ENCODE assay signal across 12 cellular contexts in the genomic region with DNA sequence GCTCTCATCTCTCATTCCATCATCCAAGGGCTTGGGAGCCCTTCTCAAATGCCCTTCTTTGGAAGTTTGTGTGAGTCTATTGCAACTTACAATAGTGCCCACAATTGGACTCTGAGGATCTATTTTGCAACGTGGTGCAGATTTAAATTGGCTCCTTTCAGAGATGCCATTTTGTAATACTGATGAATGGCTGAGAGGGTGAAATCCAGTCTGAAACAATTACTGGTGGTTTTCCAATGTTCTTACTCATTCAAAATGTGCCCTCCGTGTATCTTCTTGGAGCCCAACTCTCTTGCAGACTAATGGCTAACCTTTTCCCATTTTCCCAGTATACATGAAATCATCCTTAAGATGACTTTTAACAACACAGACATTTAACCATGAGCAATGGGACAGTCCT. TPM values are rescaled to one million over a fixed set of nuclear protein-coding genes. Genes with fewer than 3 reads are reported as not detected.
DNase-seq lines count a peak whose midpoint lies in the region; ATAC-seq, FAIRE-seq and TF ChIP-seq lines count a peak whose summit lies in the region.
"Had no signal": no experiment of that assay in that cellular context is flagged by ENCODE, and none has a peak within 500 bp of the region (broad histone marks: within the 10 kb centered on the region; RNA-seq: fewer than 3 reads in every experiment).

No MANE protein-coding gene starts in this region.

- no peak overlapping the region for H2AFZ ChIP-seq in keratinocyte (ENCODE audit: control insufficient read depth, low read length)

- peak overlapping the region; percentile 55 for H3K27ac Mint-ChIP-seq in chondrocyte (ENCODE audit: unreplicated experiment)
- H3K27ac Mint-ChIP-seq: IgD-negative memory B cell had no signal

- TF ChIP-seq POLR2A in gastrocnemius medialis (IDR thresholded peaks at IDR 0.05) = no peak

- no peaks in the 10 kb centered on the region for H4K20me1 ChIP-seq in keratinocyte (ENCODE audit: control insufficient read depth, extremely low read depth, insufficient read depth, low read length)

- H3K27ac ChIP-seq in keratinocyte (ENCODE audit: control insufficient read depth, insufficient read depth, low read length) = no peak overlapping the region
- H3K27ac ChIP-seq in gastrocnemius medialis = peak overlapping the region; percentile 48 to 90 (median 75)

- intact Hi-C loops in gastrocnemius medialis (cut with DNase I; ENCODE audit: low total_unique reads) = loop anchor here (10.0 kb wide), 2 partner anchors 306 to 1174 kb away; a partner anchor contains a TSS

- H3K9me3 ChIP-seq in keratinocyte (ENCODE audit: control insufficient read depth, low read depth, low read length) (no peaks in the 10 kb centered on the region), gastrocnemius medialis (no peaks in the 10 kb centered on the region)

- H3K9me3 Mint-ChIP-seq in chondrocyte (ENCODE audit: low read depth) = no peaks in the 10 kb centered on the region

- H3K9ac ChIP-seq in keratinocyte (ENCODE audit: control insufficient read depth, extremely low read depth, insufficient read depth, low read length) = no peak overlapping the region

- peaks cover 73% of the 10 kb centered on the region for H3K4me1 Mint-ChIP-seq in chondrocyte (ENCODE audit: low read depth)

- H3K4me1 ChIP-seq in keratinocyte (ENCODE audit: control insufficient read depth, extremely low read depth, insufficient read depth, low read length) (peaks cover 44% of the 10 kb centered on the region), gastrocnemius medialis (peaks cover 69 to 88% of the 10 kb centered on the region in 2 donors)

- dilution Hi-C loops in keratinocyte (cut with MboI; ENCODE audit: extremely low pct_ligation_motif_present, low sequenced_read_pairs) = loop anchor here (25.0 kb wide), 1 partner anchor 282 kb away; no protein-coding TSS in a partner anchor

- H3K27me3 Mint-ChIP-seq in chondrocyte (ENCODE audit: low read depth) = no peaks in the 10 kb centered on the region

- DNase-seq in AG08395 (ENCODE audit: low spot score) (peak; percentile 21), chondrocyte (ENCODE audit: low spot score) (no peak), keratinocyte (ENCODE audit: low read depth, low spot score) (no peak), gastrocnemius medialis (no peak), NCI-H1092 treated with DMSO at 0.1 percent for 48 hours (lab: John Stamatoyannopoulos, UW) (no peak), activated gamma-delta T cell (lab: John Stamatoyannopoulos, UW) (no peak), DMS153 treated with DMSO at 0.1 percent for 48 hours (lab: John Stamatoyannopoulos, UW; ENCODE audit: unreplicated experiment) (no peak)
- DNase-seq: DND-41, NCI-H2029 treated with DMSO at 0.1 percent for 48 hours, nucleus accumbens had no signal

- H3K4me3 ChIP-seq in keratinocyte (ENCODE audit: control insufficient read depth in 2 of 3, extremely low read depth in 1 of 3, insufficient read depth in 2 of 3, low read depth in 1 of 3, low read length in 3 of 3) = no peak overlapping the region
- H3K4me3 ChIP-seq in gastrocnemius medialis = no peak overlapping the region

- H3K4me2 ChIP-seq in keratinocyte (ENCODE audit: control insufficient read depth, extremely low read depth, insufficient read depth, low read depth, low read length) = peak overlapping the region; percentile 72

- peaks cover 3% of the 10 kb centered on the region for H3K36me3 Mint-ChIP-seq in chondrocyte (ENCODE audit: low read depth)
- H3K36me3 Mint-ChIP-seq: IgD-negative memory B cell had no signal

- H3K4me3 Mint-ChIP-seq in chondrocyte (ENCODE audit: unreplicated experiment) = no peak overlapping the region
- H3K4me3 Mint-ChIP-seq: IgD-negative memory B cell had no signal

- in situ Hi-C loops in gastrocnemius medialis (cut with MboI; ENCODE audit: low sequenced_read_pairs in 4 of 4) = loop anchor here in 1 of 4 donors (25.0 kb wide), 1 partner anchor 957 kb away; no protein-coding TSS in a partner anchor

- no peaks in the 10 kb centered on the region for H3K36me3 ChIP-seq in keratinocyte (ENCODE audit: control insufficient read depth in 2 of 2, extremely low read depth in 1 of 2, insufficient read depth in 2 of 2, low read length in 2 of 2)
- H3K36me3 ChIP-seq in gastrocnemius medialis = no peaks in the 10 kb centered on the region

- peak in 1 of 2 donors; percentile 73 for ATAC-seq in gastrocnemius medialis
- ATAC-seq in HG03097 (IDR thresholded peaks at IDR 0.05; ENCODE audit: low FRiP score, unreplicated experiment) = no peak

- H3K27me3 ChIP-seq in keratinocyte (ENCODE audit: control insufficient read depth, extremely low read depth, insufficient read depth, low read length) (no peaks in the 10 kb centered on the region), gastrocnemius medialis (no peaks in the 10 kb centered on the region)

- H3K79me2 ChIP-seq in keratinocyte (ENCODE audit: control insufficient read depth, insufficient read depth, low read length) = peaks cover 91% of the 10 kb centered on the region

- TF ChIP-seq CTCF in chondrocyte (IDR thresholded peaks at IDR 0.05) (no peak), keratinocyte (optimal IDR thresholded peaks at IDR 0.05 in 1 of 3, IDR thresholded peaks at IDR 0.05 in 1 of 3, conservative IDR thresholded peaks at IDR 0.05 in 1 of 3; ENCODE audit: extremely low read depth in 1 of 3, insufficient read depth in 2 of 3, low read length in 3 of 3) (no peak), gastrocnemius medialis (IDR thresholded peaks at IDR 0.05 in 4 of 5, conservative IDR thresholded peaks at IDR 0.05 in 1 of 5) (no peak)

- no peaks in the 10 kb centered on the region for H3K9me1 ChIP-seq in keratinocyte (ENCODE audit: control insufficient read depth, extremely low read depth, insufficient read depth, low read length)

- peak; percentile 68 for FAIRE-seq in keratinocyte (lab: Jason Lieb, UNC)

RNA-seq across cellular contexts. Expression of a gene that starts 6.1 kb away (rescaled TPM):
- total RNA-seq in chondrocyte = 25.8 to 53.6 TPM (median 33.3 TPM) in 3 replicates
- 6.9 to 9.5 TPM (median 7.8 TPM) in 3 replicates for polyA plus RNA-seq in keratinocyte
- 7.5 TPM for polyA plus RNA-seq in keratinocyte (2011; ENCODE audit: low read depth)
- polyA plus RNA-seq in keratinocyte (2011; cell fraction: cytosol; rRNA removed) = 7.5 and 7.9 TPM in 2 replicates
- 31.0 and 35.9 TPM in 2 replicates for polyA plus RNA-seq in keratinocyte (2011; cell fraction: nucleus; rRNA removed)
- 3.9 and 10.5 TPM in 2 replicates for polyA plus RNA-seq in keratinocyte (2012; ENCODE audit: low replicate concordance)
- 28.3 to 79.5 TPM (median 44.0 TPM) in 3 replicates for polyA minus RNA-seq in keratinocyte
- 18.6 TPM for polyA minus RNA-seq in keratinocyte (2011; cell fraction: cytosol; rRNA and poly(A)+ RNA removed)
- polyA minus RNA-seq in keratinocyte (2011; cell fraction: nucleus; rRNA and poly(A)+ RNA removed) = 49.9 and 97.1 TPM in 2 replicates
- 10 to 100 TPM in 2 of 4 donors, 1 to 10 TPM in 2; 9.3 to 13.3 (median 11.4) TPM for total RNA-seq in gastrocnemius medialis
- polyA plus RNA-seq: IgD-negative memory B cell had no signal
